ENCODE assay signal across 1 cellular context in the genomic region with DNA sequence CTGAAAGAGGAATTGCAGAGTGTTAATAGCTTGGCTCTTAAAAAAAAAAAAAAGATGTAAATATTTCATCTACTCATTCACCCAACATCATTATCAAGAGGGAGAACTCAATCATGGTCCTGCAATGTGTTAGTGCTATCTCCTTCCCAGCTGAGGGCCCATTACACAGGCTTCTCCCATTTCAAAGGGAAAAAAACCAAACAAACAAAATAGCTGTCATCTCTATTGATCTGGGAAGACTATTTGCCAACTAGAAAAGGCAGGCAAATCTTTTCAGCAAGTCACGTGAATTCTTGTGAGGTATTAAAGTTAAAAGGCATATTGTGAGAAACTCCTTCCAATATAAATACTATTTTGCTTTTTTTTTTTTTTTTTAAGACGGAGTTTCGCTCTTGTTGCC.
TF ChIP-seq lines count a peak whose summit lies in the region.

No MANE protein-coding gene starts in this region.

TF ChIP-seq in HepG2, 621 proteins besides CTCF, POLR2A, EP300 and RAD21 (continued from another document and continues in another):
- TF ChIP-seq, protein P1, sequence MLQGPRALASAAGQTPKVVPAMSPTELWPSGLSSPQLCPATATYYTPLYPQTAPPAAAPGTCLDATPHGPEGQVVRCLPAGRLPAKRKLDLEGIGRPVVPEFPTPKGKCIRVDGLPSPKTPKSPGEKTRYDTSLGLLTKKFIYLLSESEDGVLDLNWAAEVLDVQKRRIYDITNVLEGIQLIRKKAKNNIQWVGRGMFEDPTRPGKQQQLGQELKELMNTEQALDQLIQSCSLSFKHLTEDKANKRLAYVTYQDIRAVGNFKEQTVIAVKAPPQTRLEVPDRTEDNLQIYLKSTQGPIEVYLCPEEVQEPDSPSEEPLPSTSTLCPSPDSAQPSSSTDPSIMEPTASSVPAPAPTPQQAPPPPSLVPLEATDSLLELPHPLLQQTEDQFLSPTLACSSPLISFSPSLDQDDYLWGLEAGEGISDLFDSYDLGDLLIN (CRISPR knock-in tag; IDR thresholded peaks at IDR 0.05; ENCODE audit: borderline replicate concordance): no peak
- TF ChIP-seq SIN3A (IDR thresholded peaks at IDR 0.05; ENCODE audit: borderline replicate concordance, low read depth, low read length) (no peak), ZSCAN21 (CRISPR knock-in tag; IDR thresholded peaks at IDR 0.05; ENCODE audit: borderline replicate concordance) (no peak), GATAD1 (CRISPR knock-in tag; IDR thresholded peaks at IDR 0.05) (no peak), ZNF207 (IDR thresholded peaks at IDR 0.05; ENCODE audit: borderline replicate concordance) (no peak), ZNF792 (CRISPR knock-in tag; IDR thresholded peaks at IDR 0.05) (no peak), ZNF782 (CRISPR knock-in tag; IDR thresholded peaks at IDR 0.05; ENCODE audit: borderline replicate concordance) (no peak), CHD4 (IDR thresholded peaks at IDR 0.05; ENCODE audit: borderline replicate concordance, low read length) (no peak), KDM4B (CRISPR knock-in tag; IDR thresholded peaks at IDR 0.05) (no peak), TGIF2 (CRISPR knock-in tag; IDR thresholded peaks at IDR 0.05) (0 out of 2 replicates have a peak, but pooled peaks have one; percentile 22), U2AF1 (optimal IDR thresholded peaks at IDR 0.05; ENCODE audit: low read depth, low read length) (no peak), CC2D1A (CRISPR knock-in tag; IDR thresholded peaks at IDR 0.05) (no peak), ZNF460 (CRISPR knock-in tag; IDR thresholded peaks at IDR 0.05; ENCODE audit: borderline replicate concordance) (no peak), CCAR2 (optimal IDR thresholded peaks at IDR 0.05; ENCODE audit: low read depth, low read length) (no peak), KLF9 (CRISPR knock-in tag; IDR thresholded peaks at IDR 0.05; ENCODE audit: low read depth) (no peak), ZNF550 (CRISPR knock-in tag; IDR thresholded peaks at IDR 0.05; ENCODE audit: borderline replicate concordance) (no peak), SOX5 (CRISPR knock-in tag; IDR thresholded peaks at IDR 0.05; ENCODE audit: borderline replicate concordance) (peak; percentile 81; the same call in 1 of the 2 replicates), SMARCC2 (IDR thresholded peaks at IDR 0.05) (no peak), ZNF432 (CRISPR knock-in tag; IDR thresholded peaks at IDR 0.05; ENCODE audit: borderline replicate concordance) (no peak), ZNF292 (CRISPR knock-in tag; IDR thresholded peaks at IDR 0.05; ENCODE audit: borderline replicate concordance, low read depth) (no peak), IRX3 (CRISPR knock-in tag; IDR thresholded peaks at IDR 0.05; ENCODE audit: borderline replicate concordance, low read depth) (no peak), PAF1 (CRISPR knock-in tag; IDR thresholded peaks at IDR 0.05) (no peak), GZF1 (CRISPR knock-in tag; IDR thresholded peaks at IDR 0.05) (no peak)
- TF ChIP-seq, protein P2, sequence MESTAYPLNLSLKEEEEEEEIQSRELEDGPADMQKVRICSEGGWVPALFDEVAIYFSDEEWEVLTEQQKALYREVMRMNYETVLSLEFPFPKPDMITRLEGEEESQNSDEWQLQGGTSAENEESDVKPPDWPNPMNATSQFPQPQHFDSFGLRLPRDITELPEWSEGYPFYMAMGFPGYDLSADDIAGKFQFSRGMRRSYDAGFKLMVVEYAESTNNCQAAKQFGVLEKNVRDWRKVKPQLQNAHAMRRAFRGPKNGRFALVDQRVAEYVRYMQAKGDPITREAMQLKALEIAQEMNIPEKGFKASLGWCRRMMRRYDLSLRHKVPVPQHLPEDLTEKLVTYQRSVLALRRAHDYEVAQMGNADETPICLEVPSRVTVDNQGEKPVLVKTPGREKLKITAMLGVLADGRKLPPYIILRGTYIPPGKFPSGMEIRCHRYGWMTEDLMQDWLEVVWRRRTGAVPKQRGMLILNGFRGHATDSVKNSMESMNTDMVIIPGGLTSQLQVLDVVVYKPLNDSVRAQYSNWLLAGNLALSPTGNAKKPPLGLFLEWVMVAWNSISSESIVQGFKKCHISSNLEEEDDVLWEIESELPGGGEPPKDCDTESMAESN (CRISPR knock-in tag; conservative IDR thresholded peaks at IDR 0.05): 0 out of 2 replicates have a peak, but pooled peaks have one; percentile 27
- TF ChIP-seq, protein P3, sequence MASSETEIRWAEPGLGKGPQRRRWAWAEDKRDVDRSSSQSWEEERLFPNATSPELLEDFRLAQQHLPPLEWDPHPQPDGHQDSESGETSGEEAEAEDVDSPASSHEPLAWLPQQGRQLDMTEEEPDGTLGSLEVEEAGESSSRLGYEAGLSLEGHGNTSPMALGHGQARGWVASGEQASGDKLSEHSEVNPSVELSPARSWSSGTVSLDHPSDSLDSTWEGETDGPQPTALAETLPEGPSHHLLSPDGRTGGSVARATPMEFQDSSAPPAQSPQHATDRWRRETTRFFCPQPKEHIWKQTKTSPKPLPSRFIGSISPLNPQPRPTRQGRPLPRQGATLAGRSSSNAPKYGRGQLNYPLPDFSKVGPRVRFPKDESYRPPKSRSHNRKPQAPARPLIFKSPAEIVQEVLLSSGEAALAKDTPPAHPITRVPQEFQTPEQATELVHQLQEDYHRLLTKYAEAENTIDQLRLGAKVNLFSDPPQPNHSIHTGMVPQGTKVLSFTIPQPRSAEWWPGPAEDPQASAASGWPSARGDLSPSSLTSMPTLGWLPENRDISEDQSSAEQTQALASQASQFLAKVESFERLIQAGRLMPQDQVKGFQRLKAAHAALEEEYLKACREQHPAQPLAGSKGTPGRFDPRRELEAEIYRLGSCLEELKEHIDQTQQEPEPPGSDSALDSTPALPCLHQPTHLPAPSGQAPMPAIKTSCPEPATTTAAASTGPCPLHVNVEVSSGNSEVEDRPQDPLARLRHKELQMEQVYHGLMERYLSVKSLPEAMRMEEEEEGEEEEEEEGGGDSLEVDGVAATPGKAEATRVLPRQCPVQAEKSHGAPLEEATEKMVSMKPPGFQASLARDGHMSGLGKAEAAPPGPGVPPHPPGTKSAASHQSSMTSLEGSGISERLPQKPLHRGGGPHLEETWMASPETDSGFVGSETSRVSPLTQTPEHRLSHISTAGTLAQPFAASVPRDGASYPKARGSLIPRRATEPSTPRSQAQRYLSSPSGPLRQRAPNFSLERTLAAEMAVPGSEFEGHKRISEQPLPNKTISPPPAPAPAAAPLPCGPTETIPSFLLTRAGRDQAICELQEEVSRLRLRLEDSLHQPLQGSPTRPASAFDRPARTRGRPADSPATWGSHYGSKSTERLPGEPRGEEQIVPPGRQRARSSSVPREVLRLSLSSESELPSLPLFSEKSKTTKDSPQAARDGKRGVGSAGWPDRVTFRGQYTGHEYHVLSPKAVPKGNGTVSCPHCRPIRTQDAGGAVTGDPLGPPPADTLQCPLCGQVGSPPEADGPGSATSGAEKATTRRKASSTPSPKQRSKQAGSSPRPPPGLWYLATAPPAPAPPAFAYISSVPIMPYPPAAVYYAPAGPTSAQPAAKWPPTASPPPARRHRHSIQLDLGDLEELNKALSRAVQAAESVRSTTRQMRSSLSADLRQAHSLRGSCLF (CRISPR knock-in tag; IDR thresholded peaks at IDR 0.05; ENCODE audit: borderline replicate concordance): no peak
- TF ChIP-seq, protein P4, sequence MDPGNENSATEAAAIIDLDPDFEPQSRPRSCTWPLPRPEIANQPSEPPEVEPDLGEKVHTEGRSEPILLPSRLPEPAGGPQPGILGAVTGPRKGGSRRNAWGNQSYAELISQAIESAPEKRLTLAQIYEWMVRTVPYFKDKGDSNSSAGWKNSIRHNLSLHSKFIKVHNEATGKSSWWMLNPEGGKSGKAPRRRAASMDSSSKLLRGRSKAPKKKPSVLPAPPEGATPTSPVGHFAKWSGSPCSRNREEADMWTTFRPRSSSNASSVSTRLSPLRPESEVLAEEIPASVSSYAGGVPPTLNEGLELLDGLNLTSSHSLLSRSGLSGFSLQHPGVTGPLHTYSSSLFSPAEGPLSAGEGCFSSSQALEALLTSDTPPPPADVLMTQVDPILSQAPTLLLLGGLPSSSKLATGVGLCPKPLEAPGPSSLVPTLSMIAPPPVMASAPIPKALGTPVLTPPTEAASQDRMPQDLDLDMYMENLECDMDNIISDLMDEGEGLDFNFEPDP (CRISPR knock-in tag; conservative IDR thresholded peaks at IDR 0.05): no peak
- TF ChIP-seq, protein P5, sequence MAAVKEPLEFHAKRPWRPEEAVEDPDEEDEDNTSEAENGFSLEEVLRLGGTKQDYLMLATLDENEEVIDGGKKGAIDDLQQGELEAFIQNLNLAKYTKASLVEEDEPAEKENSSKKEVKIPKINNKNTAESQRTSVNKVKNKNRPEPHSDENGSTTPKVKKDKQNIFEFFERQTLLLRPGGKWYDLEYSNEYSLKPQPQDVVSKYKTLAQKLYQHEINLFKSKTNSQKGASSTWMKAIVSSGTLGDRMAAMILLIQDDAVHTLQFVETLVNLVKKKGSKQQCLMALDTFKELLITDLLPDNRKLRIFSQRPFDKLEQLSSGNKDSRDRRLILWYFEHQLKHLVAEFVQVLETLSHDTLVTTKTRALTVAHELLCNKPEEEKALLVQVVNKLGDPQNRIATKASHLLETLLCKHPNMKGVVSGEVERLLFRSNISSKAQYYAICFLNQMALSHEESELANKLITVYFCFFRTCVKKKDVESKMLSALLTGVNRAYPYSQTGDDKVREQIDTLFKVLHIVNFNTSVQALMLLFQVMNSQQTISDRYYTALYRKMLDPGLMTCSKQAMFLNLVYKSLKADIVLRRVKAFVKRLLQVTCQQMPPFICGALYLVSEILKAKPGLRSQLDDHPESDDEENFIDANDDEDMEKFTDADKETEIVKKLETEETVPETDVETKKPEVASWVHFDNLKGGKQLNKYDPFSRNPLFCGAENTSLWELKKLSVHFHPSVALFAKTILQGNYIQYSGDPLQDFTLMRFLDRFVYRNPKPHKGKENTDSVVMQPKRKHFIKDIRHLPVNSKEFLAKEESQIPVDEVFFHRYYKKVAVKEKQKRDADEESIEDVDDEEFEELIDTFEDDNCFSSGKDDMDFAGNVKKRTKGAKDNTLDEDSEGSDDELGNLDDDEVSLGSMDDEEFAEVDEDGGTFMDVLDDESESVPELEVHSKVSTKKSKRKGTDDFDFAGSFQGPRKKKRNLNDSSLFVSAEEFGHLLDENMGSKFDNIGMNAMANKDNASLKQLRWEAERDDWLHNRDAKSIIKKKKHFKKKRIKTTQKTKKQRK (IDR thresholded peaks at IDR 0.05; ENCODE audit: low read length): no peak
- TF ChIP-seq, protein P6, sequence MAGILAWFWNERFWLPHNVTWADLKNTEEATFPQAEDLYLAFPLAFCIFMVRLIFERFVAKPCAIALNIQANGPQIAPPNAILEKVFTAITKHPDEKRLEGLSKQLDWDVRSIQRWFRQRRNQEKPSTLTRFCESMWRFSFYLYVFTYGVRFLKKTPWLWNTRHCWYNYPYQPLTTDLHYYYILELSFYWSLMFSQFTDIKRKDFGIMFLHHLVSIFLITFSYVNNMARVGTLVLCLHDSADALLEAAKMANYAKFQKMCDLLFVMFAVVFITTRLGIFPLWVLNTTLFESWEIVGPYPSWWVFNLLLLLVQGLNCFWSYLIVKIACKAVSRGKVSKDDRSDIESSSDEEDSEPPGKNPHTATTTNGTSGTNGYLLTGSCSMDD (CRISPR knock-in tag; IDR thresholded peaks at IDR 0.05): no peak
- TF ChIP-seq, protein P7, sequence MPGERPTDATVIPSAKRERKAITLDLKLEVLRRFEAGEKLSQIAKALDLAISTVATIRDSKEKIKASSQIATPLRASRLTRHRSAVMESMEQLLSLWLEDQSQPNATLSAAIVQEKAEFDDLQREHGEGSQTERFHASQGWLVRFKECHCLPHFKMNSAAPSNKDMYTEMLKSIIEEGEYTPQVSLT (CRISPR knock-in tag; IDR thresholded peaks at IDR 0.05; ENCODE audit: borderline replicate concordance, low read depth): no peak
- TF ChIP-seq, protein P8, sequence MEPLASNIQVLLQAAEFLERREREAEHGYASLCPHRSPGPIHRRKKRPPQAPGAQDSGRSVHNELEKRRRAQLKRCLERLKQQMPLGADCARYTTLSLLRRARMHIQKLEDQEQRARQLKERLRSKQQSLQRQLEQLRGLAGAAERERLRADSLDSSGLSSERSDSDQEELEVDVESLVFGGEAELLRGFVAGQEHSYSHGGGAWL (CRISPR knock-in tag; IDR thresholded peaks at IDR 0.05): no peak
- TF ChIP-seq, protein P9, sequence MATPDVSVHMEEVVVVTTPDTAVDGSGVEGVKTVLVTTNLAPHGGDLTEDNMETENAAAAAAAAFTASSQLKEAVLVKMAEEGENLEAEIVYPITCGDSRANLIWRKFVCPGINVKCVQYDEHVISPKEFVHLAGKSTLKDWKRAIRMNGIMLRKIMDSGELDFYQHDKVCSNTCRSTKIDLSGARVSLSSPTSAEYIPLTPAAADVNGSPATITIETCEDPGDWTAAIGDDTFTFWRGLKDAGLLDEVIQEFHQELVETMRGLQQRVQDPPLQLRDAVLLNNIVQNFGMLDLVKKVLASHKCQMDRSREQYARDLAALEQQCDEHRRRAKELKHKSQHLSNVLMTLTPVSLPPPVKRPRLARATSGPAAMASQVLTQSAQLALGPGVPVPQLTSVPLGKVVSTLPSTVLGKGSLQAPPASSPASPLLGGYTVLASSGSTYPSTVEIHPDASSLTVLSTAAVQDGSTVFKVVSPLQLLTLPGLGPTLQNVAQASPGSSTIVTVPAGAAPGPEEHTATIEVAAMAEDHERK (CRISPR knock-in tag; IDR thresholded peaks at IDR 0.05; ENCODE audit: low read depth): no peak
- TF ChIP-seq, protein P10, sequence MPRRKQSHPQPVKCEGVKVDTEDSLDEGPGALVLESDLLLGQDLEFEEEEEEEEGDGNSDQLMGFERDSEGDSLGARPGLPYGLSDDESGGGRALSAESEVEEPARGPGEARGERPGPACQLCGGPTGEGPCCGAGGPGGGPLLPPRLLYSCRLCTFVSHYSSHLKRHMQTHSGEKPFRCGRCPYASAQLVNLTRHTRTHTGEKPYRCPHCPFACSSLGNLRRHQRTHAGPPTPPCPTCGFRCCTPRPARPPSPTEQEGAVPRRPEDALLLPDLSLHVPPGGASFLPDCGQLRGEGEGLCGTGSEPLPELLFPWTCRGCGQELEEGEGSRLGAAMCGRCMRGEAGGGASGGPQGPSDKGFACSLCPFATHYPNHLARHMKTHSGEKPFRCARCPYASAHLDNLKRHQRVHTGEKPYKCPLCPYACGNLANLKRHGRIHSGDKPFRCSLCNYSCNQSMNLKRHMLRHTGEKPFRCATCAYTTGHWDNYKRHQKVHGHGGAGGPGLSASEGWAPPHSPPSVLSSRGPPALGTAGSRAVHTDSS (CRISPR knock-in tag; conservative IDR thresholded peaks at IDR 0.05): no peak
- TF ChIP-seq, protein P11, sequence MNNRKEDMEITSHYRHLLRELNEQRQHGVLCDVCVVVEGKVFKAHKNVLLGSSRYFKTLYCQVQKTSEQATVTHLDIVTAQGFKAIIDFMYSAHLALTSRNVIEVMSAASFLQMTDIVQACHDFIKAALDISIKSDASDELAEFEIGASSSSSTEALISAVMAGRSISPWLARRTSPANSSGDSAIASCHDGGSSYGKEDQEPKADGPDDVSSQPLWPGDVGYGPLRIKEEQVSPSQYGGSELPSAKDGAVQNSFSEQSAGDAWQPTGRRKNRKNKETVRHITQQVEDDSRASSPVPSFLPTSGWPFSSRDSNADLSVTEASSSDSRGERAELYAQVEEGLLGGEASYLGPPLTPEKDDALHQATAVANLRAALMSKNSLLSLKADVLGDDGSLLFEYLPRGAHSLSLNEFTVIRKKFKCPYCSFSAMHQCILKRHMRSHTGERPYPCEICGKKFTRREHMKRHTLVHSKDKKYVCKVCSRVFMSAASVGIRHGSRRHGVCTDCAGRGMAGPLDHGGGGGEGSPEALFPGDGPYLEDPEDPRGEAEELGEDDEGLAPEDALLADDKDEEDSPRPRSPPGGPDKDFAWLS (CRISPR knock-in tag; IDR thresholded peaks at IDR 0.05; ENCODE audit: borderline replicate concordance): no peak
